Comparison of ENCODE assay signal across 1 cellular context in the genomic region with DNA sequence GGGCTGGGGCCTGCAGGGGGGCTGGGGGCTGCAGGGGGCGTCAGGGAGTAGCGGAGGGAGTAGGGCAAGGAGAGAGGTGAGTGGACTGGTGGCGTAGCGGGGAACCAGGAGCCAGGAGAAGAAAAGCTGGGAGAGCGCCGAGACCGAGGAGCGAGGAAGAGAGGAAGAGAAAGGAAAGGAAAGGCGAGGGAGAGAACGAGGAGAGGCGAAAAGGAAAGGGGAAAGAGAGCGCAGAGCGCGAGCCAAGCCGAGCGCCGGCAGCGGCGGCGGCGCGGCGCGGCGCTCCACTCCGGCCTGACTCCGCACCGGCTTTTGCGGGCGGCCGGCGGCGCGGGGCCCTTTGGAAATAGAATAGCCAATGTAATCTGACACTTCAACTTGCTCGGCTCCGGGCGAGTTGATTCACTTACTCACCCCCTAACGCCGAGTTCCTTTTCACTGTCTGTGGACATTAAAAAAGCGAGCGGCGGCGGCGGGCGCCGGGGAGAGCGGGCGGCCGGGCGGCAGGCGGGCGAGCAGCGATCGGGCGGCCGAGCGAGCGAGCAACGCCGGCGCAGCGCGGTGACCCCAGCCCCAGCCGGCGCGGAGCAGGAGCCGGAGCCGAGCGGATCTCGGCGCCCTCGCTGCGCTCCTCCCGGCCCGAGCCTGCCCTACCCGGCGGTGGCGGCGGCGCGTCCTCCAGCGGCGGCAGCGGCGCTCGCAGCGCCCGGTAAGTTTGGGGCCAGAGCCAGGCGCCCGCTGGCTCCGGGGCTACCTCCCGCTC.
TF ChIP-seq lines count a peak whose summit lies in the region.

A gene with protein sequence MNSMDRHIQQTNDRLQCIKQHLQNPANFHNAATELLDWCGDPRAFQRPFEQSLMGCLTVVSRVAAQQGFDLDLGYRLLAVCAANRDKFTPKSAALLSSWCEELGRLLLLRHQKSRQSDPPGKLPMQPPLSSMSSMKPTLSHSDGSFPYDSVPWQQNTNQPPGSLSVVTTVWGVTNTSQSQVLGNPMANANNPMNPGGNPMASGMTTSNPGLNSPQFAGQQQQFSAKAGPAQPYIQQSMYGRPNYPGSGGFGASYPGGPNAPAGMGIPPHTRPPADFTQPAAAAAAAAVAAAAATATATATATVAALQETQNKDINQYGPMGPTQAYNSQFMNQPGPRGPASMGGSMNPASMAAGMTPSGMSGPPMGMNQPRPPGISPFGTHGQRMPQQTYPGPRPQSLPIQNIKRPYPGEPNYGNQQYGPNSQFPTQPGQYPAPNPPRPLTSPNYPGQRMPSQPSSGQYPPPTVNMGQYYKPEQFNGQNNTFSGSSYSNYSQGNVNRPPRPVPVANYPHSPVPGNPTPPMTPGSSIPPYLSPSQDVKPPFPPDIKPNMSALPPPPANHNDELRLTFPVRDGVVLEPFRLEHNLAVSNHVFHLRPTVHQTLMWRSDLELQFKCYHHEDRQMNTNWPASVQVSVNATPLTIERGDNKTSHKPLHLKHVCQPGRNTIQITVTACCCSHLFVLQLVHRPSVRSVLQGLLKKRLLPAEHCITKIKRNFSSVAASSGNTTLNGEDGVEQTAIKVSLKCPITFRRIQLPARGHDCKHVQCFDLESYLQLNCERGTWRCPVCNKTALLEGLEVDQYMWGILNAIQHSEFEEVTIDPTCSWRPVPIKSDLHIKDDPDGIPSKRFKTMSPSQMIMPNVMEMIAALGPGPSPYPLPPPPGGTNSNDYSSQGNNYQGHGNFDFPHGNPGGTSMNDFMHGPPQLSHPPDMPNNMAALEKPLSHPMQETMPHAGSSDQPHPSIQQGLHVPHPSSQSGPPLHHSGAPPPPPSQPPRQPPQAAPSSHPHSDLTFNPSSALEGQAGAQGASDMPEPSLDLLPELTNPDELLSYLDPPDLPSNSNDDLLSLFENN (plus strand): TSS at position 405 of the 763 bp plus-strand sequence. CDS start 132,667 bp downstream, outside the sequence.

TF ChIP-seq in K562, 482 proteins besides CTCF, POLR2A, EP300 and RAD21 (continued from another document and continues in another):
- TF ChIP-seq HNRNPK (IDR thresholded peaks at IDR 0.05; ENCODE audit: low read depth, low read length, poor library complexity, severe bottlenecking) = peak; percentile 20
- no peak for TF ChIP-seq LARP7 (IDR thresholded peaks at IDR 0.05)
- peak; percentile 55; the same call in 1 of the 2 replicates for TF ChIP-seq JUND (IDR thresholded peaks at IDR 0.05; ENCODE audit: borderline replicate concordance, low read depth, low read length)
- peak; percentile 27; the same call in 1 of the 3 replicates for TF ChIP-seq JUND (tag; IDR thresholded peaks at IDR 0.05; ENCODE audit: borderline replicate concordance, low read depth, low read length)
- TF ChIP-seq, protein P1, sequence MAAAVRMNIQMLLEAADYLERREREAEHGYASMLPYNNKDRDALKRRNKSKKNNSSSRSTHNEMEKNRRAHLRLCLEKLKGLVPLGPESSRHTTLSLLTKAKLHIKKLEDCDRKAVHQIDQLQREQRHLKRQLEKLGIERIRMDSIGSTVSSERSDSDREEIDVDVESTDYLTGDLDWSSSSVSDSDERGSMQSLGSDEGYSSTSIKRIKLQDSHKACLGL (CRISPR knock-in tag; IDR thresholded peaks at IDR 0.05; ENCODE audit: borderline replicate concordance, poor library complexity, severe bottlenecking) = no peak
- TF ChIP-seq, protein P2, sequence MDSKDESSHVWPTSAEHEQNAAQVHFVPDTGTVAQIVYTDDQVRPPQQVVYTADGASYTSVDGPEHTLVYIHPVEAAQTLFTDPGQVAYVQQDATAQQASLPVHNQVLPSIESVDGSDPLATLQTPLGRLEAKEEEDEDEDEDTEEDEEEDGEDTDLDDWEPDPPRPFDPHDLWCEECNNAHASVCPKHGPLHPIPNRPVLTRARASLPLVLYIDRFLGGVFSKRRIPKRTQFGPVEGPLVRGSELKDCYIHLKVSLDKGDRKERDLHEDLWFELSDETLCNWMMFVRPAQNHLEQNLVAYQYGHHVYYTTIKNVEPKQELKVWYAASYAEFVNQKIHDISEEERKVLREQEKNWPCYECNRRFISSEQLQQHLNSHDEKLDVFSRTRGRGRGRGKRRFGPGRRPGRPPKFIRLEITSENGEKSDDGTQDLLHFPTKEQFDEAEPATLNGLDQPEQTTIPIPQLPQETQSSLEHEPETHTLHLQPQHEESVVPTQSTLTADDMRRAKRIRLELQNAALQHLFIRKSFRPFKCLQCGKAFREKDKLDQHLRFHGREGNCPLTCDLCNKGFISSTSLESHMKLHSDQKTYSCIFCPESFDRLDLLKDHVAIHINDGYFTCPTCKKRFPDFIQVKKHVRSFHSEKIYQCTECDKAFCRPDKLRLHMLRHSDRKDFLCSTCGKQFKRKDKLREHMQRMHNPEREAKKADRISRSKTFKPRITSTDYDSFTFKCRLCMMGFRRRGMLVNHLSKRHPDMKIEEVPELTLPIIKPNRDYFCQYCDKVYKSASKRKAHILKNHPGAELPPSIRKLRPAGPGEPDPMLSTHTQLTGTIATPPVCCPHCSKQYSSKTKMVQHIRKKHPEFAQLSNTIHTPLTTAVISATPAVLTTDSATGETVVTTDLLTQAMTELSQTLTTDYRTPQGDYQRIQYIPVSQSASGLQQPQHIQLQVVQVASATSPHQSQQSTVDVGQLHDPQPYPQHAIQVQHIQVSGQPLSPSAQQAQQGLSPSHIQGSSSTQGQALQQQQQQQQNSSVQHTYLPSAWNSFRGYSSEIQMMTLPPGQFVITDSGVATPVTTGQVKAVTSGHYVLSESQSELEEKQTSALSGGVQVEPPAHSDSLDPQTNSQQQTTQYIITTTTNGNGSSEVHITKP (IDR thresholded peaks at IDR 0.05; ENCODE audit: partially characterized antibody) = peak; percentile 67
- TF ChIP-seq, protein P3, sequence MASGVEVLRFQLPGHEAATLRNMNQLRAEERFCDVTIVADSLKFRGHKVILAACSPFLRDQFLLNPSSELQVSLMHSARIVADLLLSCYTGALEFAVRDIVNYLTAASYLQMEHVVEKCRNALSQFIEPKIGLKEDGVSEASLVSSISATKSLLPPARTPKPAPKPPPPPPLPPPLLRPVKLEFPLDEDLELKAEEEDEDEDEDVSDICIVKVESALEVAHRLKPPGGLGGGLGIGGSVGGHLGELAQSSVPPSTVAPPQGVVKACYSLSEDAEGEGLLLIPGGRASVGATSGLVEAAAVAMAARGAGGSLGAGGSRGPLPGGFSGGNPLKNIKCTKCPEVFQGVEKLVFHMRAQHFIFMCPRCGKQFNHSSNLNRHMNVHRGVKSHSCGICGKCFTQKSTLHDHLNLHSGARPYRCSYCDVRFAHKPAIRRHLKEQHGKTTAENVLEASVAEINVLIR (CRISPR knock-in tag; IDR thresholded peaks at IDR 0.05) = peak; percentile 43; the same call in 1 of the 2 replicates
- TF ChIP-seq TRIM24 (IDR thresholded peaks at IDR 0.05) = no peak
- TF ChIP-seq, protein P4, sequence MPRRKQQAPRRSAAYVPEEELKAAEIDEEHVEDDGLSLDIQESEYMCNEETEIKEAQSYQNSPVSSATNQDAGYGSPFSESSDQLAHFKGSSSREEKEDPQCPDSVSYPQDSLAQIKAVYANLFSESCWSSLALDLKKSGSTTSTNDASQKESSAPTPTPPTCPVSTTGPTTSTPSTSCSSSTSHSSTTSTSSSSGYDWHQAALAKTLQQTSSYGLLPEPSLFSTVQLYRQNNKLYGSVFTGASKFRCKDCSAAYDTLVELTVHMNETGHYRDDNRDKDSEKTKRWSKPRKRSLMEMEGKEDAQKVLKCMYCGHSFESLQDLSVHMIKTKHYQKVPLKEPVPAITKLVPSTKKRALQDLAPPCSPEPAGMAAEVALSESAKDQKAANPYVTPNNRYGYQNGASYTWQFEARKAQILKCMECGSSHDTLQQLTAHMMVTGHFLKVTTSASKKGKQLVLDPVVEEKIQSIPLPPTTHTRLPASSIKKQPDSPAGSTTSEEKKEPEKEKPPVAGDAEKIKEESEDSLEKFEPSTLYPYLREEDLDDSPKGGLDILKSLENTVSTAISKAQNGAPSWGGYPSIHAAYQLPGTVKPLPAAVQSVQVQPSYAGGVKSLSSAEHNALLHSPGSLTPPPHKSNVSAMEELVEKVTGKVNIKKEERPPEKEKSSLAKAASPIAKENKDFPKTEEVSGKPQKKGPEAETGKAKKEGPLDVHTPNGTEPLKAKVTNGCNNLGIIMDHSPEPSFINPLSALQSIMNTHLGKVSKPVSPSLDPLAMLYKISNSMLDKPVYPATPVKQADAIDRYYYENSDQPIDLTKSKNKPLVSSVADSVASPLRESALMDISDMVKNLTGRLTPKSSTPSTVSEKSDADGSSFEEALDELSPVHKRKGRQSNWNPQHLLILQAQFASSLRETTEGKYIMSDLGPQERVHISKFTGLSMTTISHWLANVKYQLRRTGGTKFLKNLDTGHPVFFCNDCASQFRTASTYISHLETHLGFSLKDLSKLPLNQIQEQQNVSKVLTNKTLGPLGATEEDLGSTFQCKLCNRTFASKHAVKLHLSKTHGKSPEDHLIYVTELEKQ (CRISPR knock-in tag; IDR thresholded peaks at IDR 0.05) = no peak
- TF ChIP-seq, protein P5, sequence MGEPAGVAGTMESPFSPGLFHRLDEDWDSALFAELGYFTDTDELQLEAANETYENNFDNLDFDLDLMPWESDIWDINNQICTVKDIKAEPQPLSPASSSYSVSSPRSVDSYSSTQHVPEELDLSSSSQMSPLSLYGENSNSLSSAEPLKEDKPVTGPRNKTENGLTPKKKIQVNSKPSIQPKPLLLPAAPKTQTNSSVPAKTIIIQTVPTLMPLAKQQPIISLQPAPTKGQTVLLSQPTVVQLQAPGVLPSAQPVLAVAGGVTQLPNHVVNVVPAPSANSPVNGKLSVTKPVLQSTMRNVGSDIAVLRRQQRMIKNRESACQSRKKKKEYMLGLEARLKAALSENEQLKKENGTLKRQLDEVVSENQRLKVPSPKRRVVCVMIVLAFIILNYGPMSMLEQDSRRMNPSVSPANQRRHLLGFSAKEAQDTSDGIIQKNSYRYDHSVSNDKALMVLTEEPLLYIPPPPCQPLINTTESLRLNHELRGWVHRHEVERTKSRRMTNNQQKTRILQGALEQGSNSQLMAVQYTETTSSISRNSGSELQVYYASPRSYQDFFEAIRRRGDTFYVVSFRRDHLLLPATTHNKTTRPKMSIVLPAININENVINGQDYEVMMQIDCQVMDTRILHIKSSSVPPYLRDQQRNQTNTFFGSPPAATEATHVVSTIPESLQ (CRISPR knock-in tag; IDR thresholded peaks at IDR 0.05) = 0 out of 2 replicates have a peak, but pooled peaks have one; percentile 13
- no peak for TF ChIP-seq KLF13 (tag; IDR thresholded peaks at IDR 0.05; ENCODE audit: borderline replicate concordance, low read depth)
- no peak for TF ChIP-seq RBM34 (IDR thresholded peaks at IDR 0.05; ENCODE audit: borderline replicate concordance, insufficient read depth, low read length)
- TF ChIP-seq, protein P6, sequence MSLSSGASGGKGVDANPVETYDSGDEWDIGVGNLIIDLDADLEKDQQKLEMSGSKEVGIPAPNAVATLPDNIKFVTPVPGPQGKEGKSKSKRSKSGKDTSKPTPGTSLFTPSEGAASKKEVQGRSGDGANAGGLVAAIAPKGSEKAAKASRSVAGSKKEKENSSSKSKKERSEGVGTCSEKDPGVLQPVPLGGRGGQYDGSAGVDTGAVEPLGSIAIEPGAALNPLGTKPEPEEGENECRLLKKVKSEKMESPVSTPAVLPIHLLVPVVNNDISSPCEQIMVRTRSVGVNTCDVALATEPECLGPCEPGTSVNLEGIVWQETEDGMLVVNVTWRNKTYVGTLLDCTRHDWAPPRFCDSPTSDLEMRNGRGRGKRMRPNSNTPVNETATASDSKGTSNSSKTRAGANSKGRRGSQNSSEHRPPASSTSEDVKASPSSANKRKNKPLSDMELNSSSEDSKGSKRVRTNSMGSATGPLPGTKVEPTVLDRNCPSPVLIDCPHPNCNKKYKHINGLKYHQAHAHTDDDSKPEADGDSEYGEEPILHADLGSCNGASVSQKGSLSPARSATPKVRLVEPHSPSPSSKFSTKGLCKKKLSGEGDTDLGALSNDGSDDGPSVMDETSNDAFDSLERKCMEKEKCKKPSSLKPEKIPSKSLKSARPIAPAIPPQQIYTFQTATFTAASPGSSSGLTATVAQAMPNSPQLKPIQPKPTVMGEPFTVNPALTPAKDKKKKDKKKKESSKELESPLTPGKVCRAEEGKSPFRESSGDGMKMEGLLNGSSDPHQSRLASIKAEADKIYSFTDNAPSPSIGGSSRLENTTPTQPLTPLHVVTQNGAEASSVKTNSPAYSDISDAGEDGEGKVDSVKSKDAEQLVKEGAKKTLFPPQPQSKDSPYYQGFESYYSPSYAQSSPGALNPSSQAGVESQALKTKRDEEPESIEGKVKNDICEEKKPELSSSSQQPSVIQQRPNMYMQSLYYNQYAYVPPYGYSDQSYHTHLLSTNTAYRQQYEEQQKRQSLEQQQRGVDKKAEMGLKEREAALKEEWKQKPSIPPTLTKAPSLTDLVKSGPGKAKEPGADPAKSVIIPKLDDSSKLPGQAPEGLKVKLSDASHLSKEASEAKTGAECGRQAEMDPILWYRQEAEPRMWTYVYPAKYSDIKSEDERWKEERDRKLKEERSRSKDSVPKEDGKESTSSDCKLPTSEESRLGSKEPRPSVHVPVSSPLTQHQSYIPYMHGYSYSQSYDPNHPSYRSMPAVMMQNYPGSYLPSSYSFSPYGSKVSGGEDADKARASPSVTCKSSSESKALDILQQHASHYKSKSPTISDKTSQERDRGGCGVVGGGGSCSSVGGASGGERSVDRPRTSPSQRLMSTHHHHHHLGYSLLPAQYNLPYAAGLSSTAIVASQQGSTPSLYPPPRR (CRISPR knock-in tag; IDR thresholded peaks at IDR 0.05; ENCODE audit: borderline replicate concordance) = no peak
- no peak for TF ChIP-seq SUPT5H (IDR thresholded peaks at IDR 0.05)
- TF ChIP-seq ZNF436 (CRISPR knock-in tag; IDR thresholded peaks at IDR 0.05) = no peak
- TF ChIP-seq ETV6 (IDR thresholded peaks at IDR 0.05; ENCODE audit: borderline replicate concordance in 1 of 2, low read depth in 2 of 2, low read length in 1 of 2) = no peak
- TF ChIP-seq ETV6 (CRISPR knock-in tag; IDR thresholded peaks at IDR 0.05; ENCODE audit: borderline replicate concordance) = no peak
- no peak for TF ChIP-seq ZFP30 (CRISPR knock-in tag; IDR thresholded peaks at IDR 0.05; ENCODE audit: borderline replicate concordance)
- peak; percentile 81; the same call in 1 of the 2 replicates for TF ChIP-seq HLTF (IDR thresholded peaks at IDR 0.05)
- TF ChIP-seq, protein P7, sequence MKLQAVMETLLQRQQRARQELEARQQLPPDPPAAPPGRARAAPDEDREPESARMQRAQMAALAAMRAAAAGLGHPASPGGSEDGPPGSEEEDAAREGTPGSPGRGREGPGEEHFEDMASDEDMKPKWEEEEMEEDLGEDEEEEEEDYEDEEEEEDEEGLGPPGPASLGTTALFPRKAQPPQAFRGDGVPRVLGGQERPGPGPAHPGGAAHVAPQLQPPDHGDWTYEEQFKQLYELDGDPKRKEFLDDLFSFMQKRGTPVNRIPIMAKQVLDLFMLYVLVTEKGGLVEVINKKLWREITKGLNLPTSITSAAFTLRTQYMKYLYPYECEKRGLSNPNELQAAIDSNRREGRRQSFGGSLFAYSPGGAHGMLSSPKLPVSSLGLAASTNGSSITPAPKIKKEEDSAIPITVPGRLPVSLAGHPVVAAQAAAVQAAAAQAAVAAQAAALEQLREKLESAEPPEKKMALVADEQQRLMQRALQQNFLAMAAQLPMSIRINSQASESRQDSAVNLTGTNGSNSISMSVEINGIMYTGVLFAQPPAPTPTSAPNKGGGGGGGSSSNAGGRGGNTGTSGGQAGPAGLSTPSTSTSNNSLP (IDR thresholded peaks at IDR 0.05; ENCODE audit: borderline replicate concordance, low read depth, low read length) = 0 out of 2 replicates have a peak, but pooled peaks have one; percentile 36
- TF ChIP-seq HNRNPH1 (optimal IDR thresholded peaks at IDR 0.05; ENCODE audit: low read depth, low read length) = no peak
- TF ChIP-seq ZNF140 (CRISPR knock-in tag; IDR thresholded peaks at IDR 0.05) = no peak
- no peak for TF ChIP-seq SPI1 (IDR thresholded peaks at IDR 0.05; ENCODE audit: borderline replicate concordance, low read depth, low read length)
- TF ChIP-seq ZNF232 (CRISPR knock-in tag; IDR thresholded peaks at IDR 0.05) = no peak
- TF ChIP-seq TBP (optimal IDR thresholded peaks at IDR 0.05; ENCODE audit: low read depth, low read length) = peak; percentile 88
- TF ChIP-seq YY1 (IDR thresholded peaks at IDR 0.05; ENCODE audit: borderline replicate concordance in 1 of 3, control insufficient read depth in 1 of 3, extremely low read depth in 1 of 3, insufficient read depth in 3 of 3, insufficient read length in 1 of 3, insufficient replicate concordance in 2 of 3, low read depth in 1 of 3, low read length in 2 of 3) = peak in 2 of 3 experiments; percentile 61 to 74
- TF ChIP-seq NFE2 (IDR thresholded peaks at IDR 0.05; ENCODE audit: low read depth) = peak; percentile 34
- peak; percentile 82 for TF ChIP-seq XRCC5 (IDR thresholded peaks at IDR 0.05; ENCODE audit: low read depth, low read length)
